Comparison of ENCODE assay signal across 16 cellular contexts in genomic region chr2:217813828-217814227, GRCh38.
"Had no signal": no experiment of that assay in that cellular context is flagged by ENCODE, and none has a peak within 500 bp of the region (broad histone marks: within the 10 kb centered on the region; RNA-seq: fewer than 3 reads in every experiment).

No MANE protein-coding gene starts in this region.

- H3K9me3 ChIP-seq: spleen, uterus had no signal

- H3K27me3 ChIP-seq: dorsolateral prefrontal cortex, spleen, uterus had no signal

- DNase-seq: central memory CD4-positive, alpha-beta T cell; cortex of kidney; dorsolateral prefrontal cortex; effector CD8-positive, alpha-beta T cell; head of caudate nucleus; islet precursor cell; mesendoderm; naive thymus-derived CD8-positive, alpha-beta T cell; spleen; stimulated activated CD4-positive, alpha-beta T cell treated with anti-CD3 and anti-CD28 coated beads, Interleukin-15, amount 100 ng/mL, for 24 hours; stimulated activated CD4-positive, alpha-beta T cell treated with anti-CD3 and anti-CD28 coated beads, Interleukin-1b, Interleukin-23, amount 100 ng/mL, for 48 hours; stimulated activated CD4-positive, alpha-beta T cell treated with anti-CD3 and anti-CD28 coated beads, Interleukin-4, amount 100 ng/mL, for 24 hours; stimulated activated naive CD8-positive, alpha-beta T cell treated with anti-CD3 and anti-CD28 coated beads, Interleukin-15, amount 100 ng/mL, for 72 hours; uterus had no signal

- H3K4me3 ChIP-seq: dorsolateral prefrontal cortex, spleen, uterus had no signal

- H3K27ac ChIP-seq: dorsolateral prefrontal cortex, spleen, uterus had no signal

- H3K36me3 ChIP-seq: uterus had no signal

- ATAC-seq: esophagus mucosa; naive thymus-derived CD8-positive, alpha-beta T cell; stimulated activated memory B cell treated with anti-CD40 and anti-IgM and Interleukin-4, amounts not matched to agents 10 μg/mL and 1 μg/mL and 100 μg/mL, for 72 hours; stimulated activated naive CD8-positive, alpha-beta T cell treated with anti-CD3 and anti-CD28 coated beads, Interleukin-15, amount 100 ng/mL, for 72 hours had no signal
